ENCODE assay signal across 23 cellular contexts in genomic region chr1:234942869-234943501, GRCh38.
DNase-seq lines count a peak whose midpoint lies in the region; ATAC-seq and TF ChIP-seq lines count a peak whose summit lies in the region.
"Had no signal": no experiment of that assay in that cellular context is flagged by ENCODE, and none has a peak within 500 bp of the region (broad histone marks: within the 10 kb centered on the region; RNA-seq: fewer than 3 reads in every experiment).

No MANE protein-coding gene starts in this region.

- H3K27ac ChIP-seq in HL-60 (replicated peaks) (peak overlapping the region; percentile 85), neutrophil (peak overlapping the region; percentile 78), endodermal cell (ENCODE audit: low read depth, low read length) (no peak overlapping the region)
- H3K27ac ChIP-seq: cardiac muscle cell, heart left ventricle had no signal

- H3K36me3 Mint-ChIP-seq in activated CD8-positive, alpha-beta T cell treated with anti-CD3 and anti-CD28 coated beads for 36 hours (ENCODE audit: low read depth) = peaks cover 2% of the 10 kb centered on the region
- peaks cover 4% of the 10 kb centered on the region for H3K36me3 Mint-ChIP-seq in activated CD8-positive, alpha-beta T cell treated with anti-CD3 and anti-CD28 coated beads, Interleukin-2, amount 10 ng/mL, durations not matched to agents 7 days and 5 days (ENCODE audit: low read depth)
- no peaks in the 10 kb centered on the region for H3K36me3 Mint-ChIP-seq in endodermal cell (ENCODE audit: low read depth)

- CTCF ChIA-PET in activated CD8-positive, alpha-beta T cell treated with anti-CD3 and anti-CD28 coated beads for 36 hours (lab: Charles Lee) = interaction anchor here (0.6 to 1.1 kb wide), 2 partner anchors 15 to 161 kb away, joined by 3 read pairs; no protein-coding TSS in a partner anchor
- CTCF ChIA-PET in activated CD8-positive, alpha-beta T cell treated with anti-CD3 and anti-CD28 coated beads, Interleukin-2, amount 10 ng/mL, durations not matched to agents 7 days and 5 days (lab: Charles Lee) = interaction anchor here (0.6 kb wide), 1 partner anchor 90 kb away, joined by 3 read pairs; no protein-coding TSS in a partner anchor

- no peak overlapping the region for H3K27ac Mint-ChIP-seq in activated CD8-positive, alpha-beta T cell treated with anti-CD3 and anti-CD28 coated beads for 36 hours
- H3K27ac Mint-ChIP-seq in activated CD8-positive, alpha-beta T cell treated with anti-CD3 and anti-CD28 coated beads, Interleukin-2, amount 10 ng/mL, durations not matched to agents 7 days and 5 days = no peak overlapping the region
- no peak overlapping the region for H3K27ac Mint-ChIP-seq in endodermal cell
- H3K27ac Mint-ChIP-seq: CD4-positive, CD25-positive, alpha-beta regulatory T cell; HFFc6 had no signal

- no peak for TF ChIP-seq CTCF in activated CD8-positive, alpha-beta T cell treated with anti-CD3 and anti-CD28 coated beads for 36 hours (IDR thresholded peaks at IDR 0.05)
- no peak for TF ChIP-seq CTCF in HL-60 (IDR thresholded peaks at IDR 0.05; ENCODE audit: insufficient read depth, low read length)
- TF ChIP-seq CTCF in neutrophil (IDR thresholded peaks at IDR 0.05) = no peak
- no peak for TF ChIP-seq CTCF in endodermal cell (conservative IDR thresholded peaks at IDR 0.05)

- H3K4me3 ChIP-seq in HL-60 (replicated peaks; ENCODE audit: insufficient read depth, low read length) (no peak overlapping the region), neutrophil (ENCODE audit: low read depth in 1 of 2, low read length in 1 of 2) (no peak overlapping the region), endodermal cell (ENCODE audit: low read length) (no peak overlapping the region)
- H3K4me3 ChIP-seq: cardiac muscle cell, heart left ventricle, MG63 had no signal

- POLR2A ChIA-PET in activated CD8-positive, alpha-beta T cell treated with anti-CD3 and anti-CD28 coated beads for 36 hours (lab: Charles Lee) = interaction anchor here (0.8 to 1.3 kb wide), 2 partner anchors 15 to 19 kb away, joined by 3 read pairs; no protein-coding TSS in a partner anchor
- POLR2A ChIA-PET in activated CD8-positive, alpha-beta T cell treated with anti-CD3 and anti-CD28 coated beads, Interleukin-2, amount 10 ng/mL, durations not matched to agents 7 days and 5 days (lab: Charles Lee) = no interaction called here

- H3K4me1 ChIP-seq in neutrophil (ENCODE audit: control insufficient read depth in 1 of 2, insufficient read depth in 1 of 2, low read depth in 1 of 2, low read length in 1 of 2) (peaks cover 41 to 48% of the 10 kb centered on the region in 2 experiments), endodermal cell (ENCODE audit: control insufficient read depth, insufficient read depth, low read length) (no peaks in the 10 kb centered on the region)

- H3K27me3 ChIP-seq in HL-60 (ENCODE audit: insufficient read depth, poor library complexity, severe bottlenecking) = no peaks in the 10 kb centered on the region
- no peaks in the 10 kb centered on the region for H3K27me3 ChIP-seq in neutrophil
- no peaks in the 10 kb centered on the region for H3K27me3 ChIP-seq in endodermal cell (ENCODE audit: control insufficient read depth, insufficient read depth, low read length, poor library complexity, severe bottlenecking)
- H3K27me3 ChIP-seq: cardiac muscle cell, heart left ventricle, MG63 had no signal

- peaks cover 19% of the 10 kb centered on the region for H3K4me1 Mint-ChIP-seq in activated CD8-positive, alpha-beta T cell treated with anti-CD3 and anti-CD28 coated beads for 36 hours (ENCODE audit: low read depth)
- peaks cover 6% of the 10 kb centered on the region for H3K4me1 Mint-ChIP-seq in activated CD8-positive, alpha-beta T cell treated with anti-CD3 and anti-CD28 coated beads, Interleukin-2, amount 10 ng/mL, durations not matched to agents 7 days and 5 days (ENCODE audit: low read depth)
- H3K4me1 Mint-ChIP-seq in endodermal cell = no peaks in the 10 kb centered on the region

- intact Hi-C loops in activated CD8-positive, alpha-beta T cell treated with anti-CD3 and anti-CD28 coated beads for 36 hours (cut with micrococcal nuclease) = no loop called here

- no peak overlapping the region for H3K4me3 Mint-ChIP-seq in activated CD8-positive, alpha-beta T cell treated with anti-CD3 and anti-CD28 coated beads for 36 hours
- no peak overlapping the region for H3K4me3 Mint-ChIP-seq in activated CD8-positive, alpha-beta T cell treated with anti-CD3 and anti-CD28 coated beads, Interleukin-2, amount 10 ng/mL, durations not matched to agents 7 days and 5 days
- H3K4me3 Mint-ChIP-seq in endodermal cell = no peak overlapping the region
- H3K4me3 Mint-ChIP-seq: CD4-positive, CD25-positive, alpha-beta regulatory T cell; HFFc6 had no signal

- WGBS in endodermal cell (ENCODE audit: insufficient coverage in 1 of 2, insufficient read length in 1 of 2), 2 experiments = 94 to 96% methylated on average over 4 of the region's 4 CpGs

- no peaks in the 10 kb centered on the region for H3K9me3 ChIP-seq in neutrophil
- no peaks in the 10 kb centered on the region for H3K9me3 ChIP-seq in endodermal cell (ENCODE audit: control insufficient read depth, low read length)
- H3K9me3 ChIP-seq: heart left ventricle, MG63, SK-N-SH had no signal

- no peak for DNase-seq in activated CD8-positive, alpha-beta T cell treated with anti-CD3 and anti-CD28 coated beads for 36 hours
- no peak for DNase-seq in activated CD8-positive, alpha-beta T cell treated with anti-CD3 and anti-CD28 coated beads, Interleukin-2, amount 10 ng/mL, durations not matched to agents 7 days and 5 days
- no peak for DNase-seq in HL-60 (ENCODE audit: low read depth in 1 of 2, low spot score in 1 of 2)
- peak; percentile 92 for DNase-seq in SIG-M5 treated with dmso at 0.1 percent for 504 hours (lab: John Stamatoyannopoulos, UW; ENCODE audit: unreplicated experiment)
- no peak for DNase-seq in DMS 273 (lab: John Stamatoyannopoulos, UW; ENCODE audit: unreplicated experiment)
- no peak for DNase-seq in endodermal cell
- DNase-seq in T-helper 2 cell = no peak
- DNase-seq: activated CD4-positive, alpha-beta T cell treated with anti-CD3 and anti-CD28 coated beads for 4 hours; activated naive CD4-positive, alpha-beta T cell; activated T-cell treated with anti-CD3 and anti-CD28 coated beads for 4 hours; CD4-positive, CD25-positive, alpha-beta regulatory T cell; DMS153; heart left ventricle; HFFc6; MG63; NCI-H1694; NCI-H748 treated with DMSO at 0.1 percent for 48 hours; occipital lobe; SK-N-SH; stimulated activated CD4-positive, alpha-beta T cell treated with anti-CD3 and anti-CD28 coated beads, Interleukin-12 subunit alpha, Interleukin-12 subunit beta, amount 100 ng/mL, for 4 hours had no signal

- no peaks in the 10 kb centered on the region for H3K27me3 Mint-ChIP-seq in activated CD8-positive, alpha-beta T cell treated with anti-CD3 and anti-CD28 coated beads for 36 hours
- no peaks in the 10 kb centered on the region for H3K27me3 Mint-ChIP-seq in activated CD8-positive, alpha-beta T cell treated with anti-CD3 and anti-CD28 coated beads, Interleukin-2, amount 10 ng/mL, durations not matched to agents 7 days and 5 days (ENCODE audit: low read depth)
- no peaks in the 10 kb centered on the region for H3K27me3 Mint-ChIP-seq in endodermal cell (ENCODE audit: insufficient read depth)
- H3K27me3 Mint-ChIP-seq: CD4-positive, CD25-positive, alpha-beta regulatory T cell had no signal

- peaks cover 4% of the 10 kb centered on the region for H3K9me3 Mint-ChIP-seq in activated CD8-positive, alpha-beta T cell treated with anti-CD3 and anti-CD28 coated beads for 36 hours
- H3K9me3 Mint-ChIP-seq in activated CD8-positive, alpha-beta T cell treated with anti-CD3 and anti-CD28 coated beads, Interleukin-2, amount 10 ng/mL, durations not matched to agents 7 days and 5 days (ENCODE audit: insufficient read depth) = no peaks in the 10 kb centered on the region
- H3K9me3 Mint-ChIP-seq in endodermal cell = peaks cover 4% of the 10 kb centered on the region
- H3K9me3 Mint-ChIP-seq: HFFc6 had no signal

- H3K9ac ChIP-seq in endodermal cell (ENCODE audit: extremely low read depth, low read length, poor library complexity, severe bottlenecking) = no peak overlapping the region
- H3K9ac ChIP-seq: SK-N-SH had no signal

- H3K36me3 ChIP-seq in neutrophil = no peaks in the 10 kb centered on the region
- H3K36me3 ChIP-seq in endodermal cell (ENCODE audit: control insufficient read depth, insufficient read depth, low read length) = no peaks in the 10 kb centered on the region
- H3K36me3 ChIP-seq: cardiac muscle cell, heart left ventricle, MG63 had no signal

- peak; percentile 39 for ATAC-seq in activated CD8-positive, alpha-beta T cell treated with anti-CD3 and anti-CD28 coated beads for 36 hours
- no peak for ATAC-seq in activated CD8-positive, alpha-beta T cell treated with anti-CD3 and anti-CD28 coated beads, Interleukin-2, amount 10 ng/mL, durations not matched to agents 7 days and 5 days
- ATAC-seq: left lobe of liver had no signal
